8 cellular contexts compared by ENCODE assay signal in genomic region chr10:51860257-51860656, GRCh38.
A peak's percentile ranks its signal among the peaks of the same experiment; 100 is the strongest.
DNase-seq lines count a peak whose midpoint lies in the region; ATAC-seq and TF ChIP-seq lines count a peak whose summit lies in the region.
"Had no signal": no experiment of that assay in that cellular context is flagged by ENCODE, and none has a peak within 500 bp of the region (broad histone marks: within the 10 kb centered on the region; RNA-seq: fewer than 3 reads in every experiment).

No MANE protein-coding gene starts in this region.

- no peaks in the 10 kb centered on the region for H3K36me3 ChIP-seq in upper lobe of right lung
- H3K36me3 ChIP-seq in esophagus muscularis mucosa, result no peaks in the 10 kb centered on the region

- H3K27ac ChIP-seq in upper lobe of right lung, result no peak overlapping the region
- no peak overlapping the region for H3K27ac ChIP-seq in esophagus muscularis mucosa (replicated peaks in 1 of 4)

- ATAC-seq in GM21576 (IDR thresholded peaks at IDR 0.05; ENCODE audit: unreplicated experiment) (peak; percentile 90), upper lobe of right lung (peak; percentile 29), HG03135 (IDR thresholded peaks at IDR 0.05; ENCODE audit: unreplicated experiment) (no peak)

- DNase-seq in Kasumi-1 (lab: John Stamatoyannopoulos, UW), result peak; percentile 16 to 23
- peak; percentile 84 for DNase-seq in fibroblast of the aortic adventitia (ENCODE audit: low read depth)
- DNase-seq in upper lobe of right lung, result no peak
- no peak for DNase-seq in esophagus muscularis mucosa (ENCODE audit: extremely low spot score)
- DNase-seq in central memory CD4-positive, alpha-beta T cell, result no peak
- DNase-seq: activated gamma-delta T cell had no signal

- H3K4me3 ChIP-seq in fibroblast of the aortic adventitia (ENCODE audit: low read depth, low read length), result no peak overlapping the region
- no peak overlapping the region for H3K4me3 ChIP-seq in upper lobe of right lung
- H3K4me3 ChIP-seq in esophagus muscularis mucosa, result no peak overlapping the region

- no peak for TF ChIP-seq POLR2A in esophagus muscularis mucosa (IDR thresholded peaks at IDR 0.05; ENCODE audit: low read depth)

- TF ChIP-seq EP300 in esophagus muscularis mucosa (IDR thresholded peaks at IDR 0.05), result no peak

- intact Hi-C loops in upper lobe of right lung (cut with DNase I), result no loop called here
- intact Hi-C loops in esophagus muscularis mucosa (cut with DNase I), result no loop called here

- no peaks in the 10 kb centered on the region for H3K9me3 ChIP-seq in upper lobe of right lung
- peaks cover 0 to 11% (median 4%) of the 10 kb centered on the region in 4 donors for H3K9me3 ChIP-seq in esophagus muscularis mucosa

- H3K27me3 ChIP-seq in upper lobe of right lung (no peaks in the 10 kb centered on the region), esophagus muscularis mucosa (no peaks in the 10 kb centered on the region)

- WGBS in esophagus muscularis mucosa, result 59% methylated on average over 4 of the region's 4 CpGs

- H3K4me1 ChIP-seq in upper lobe of right lung, result peaks cover 11% of the 10 kb centered on the region
- peaks cover 6 to 15% (median 9%) of the 10 kb centered on the region in 4 donors for H3K4me1 ChIP-seq in esophagus muscularis mucosa

- TF ChIP-seq CTCF in fibroblast of the aortic adventitia (IDR thresholded peaks at IDR 0.05; ENCODE audit: insufficient read depth, low read length) (no peak), upper lobe of right lung (IDR thresholded peaks at IDR 0.05) (no peak), esophagus muscularis mucosa (IDR thresholded peaks at IDR 0.05) (no peak)

Comparison
In these comparisons a context has a peak if more than half of its experiments do, and no peak if none do; other contexts are left out.
1. DNase-seq: peak in Kasumi-1 (2 of 2) and fibroblast of the aortic adventitia (single experiment); none in upper lobe of right lung (single experiment), esophagus muscularis mucosa (single experiment) and central memory CD4-positive, alpha-beta T cell (single experiment).